Comparison of ENCODE assay signal across 8 cellular contexts in the genomic region with DNA sequence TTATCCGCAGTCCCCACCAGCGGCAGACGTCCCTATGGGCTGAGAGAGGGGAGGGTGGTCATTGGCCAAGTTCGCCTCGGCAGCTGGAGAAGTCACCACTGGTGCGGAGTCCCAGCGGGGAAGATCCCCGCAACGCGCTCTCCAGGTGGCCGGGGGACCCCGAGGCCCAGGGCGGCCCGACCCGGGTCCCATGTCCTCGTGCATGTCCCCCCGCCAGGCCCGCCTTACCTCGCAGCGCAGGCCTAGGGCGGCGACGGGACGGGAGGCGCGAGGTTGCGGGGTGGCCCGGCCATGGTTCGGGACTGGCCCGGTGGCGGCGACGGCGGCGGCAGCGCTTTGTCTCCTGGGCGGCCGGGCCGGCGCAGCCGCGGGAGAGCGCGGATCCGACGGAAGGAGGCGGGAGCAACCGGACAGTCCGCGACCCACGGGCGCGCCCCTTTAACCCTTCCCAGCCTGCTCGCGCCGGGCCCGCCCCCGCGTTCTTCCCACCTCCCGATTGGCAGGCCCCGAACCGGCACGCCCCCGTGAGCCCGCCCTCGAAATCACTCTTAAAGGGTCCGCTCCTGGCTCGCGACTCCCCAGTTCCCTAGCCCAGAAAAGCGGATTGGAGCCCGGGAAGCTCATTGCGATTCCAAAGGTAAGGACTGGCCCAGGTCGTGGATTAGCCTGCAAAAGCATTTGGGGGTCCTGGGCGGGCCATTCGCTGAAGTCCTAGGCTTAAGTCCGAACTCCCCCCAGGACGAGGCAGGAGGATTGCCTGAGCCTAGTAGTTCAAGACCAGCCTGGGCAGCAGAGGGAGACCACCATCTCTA. TPM values are rescaled to one million over a fixed set of nuclear protein-coding genes. Genes with fewer than 3 reads are reported as not detected.
DNase-seq lines count a peak whose midpoint lies in the region; ATAC-seq and TF ChIP-seq lines count a peak whose summit lies in the region.

Gene PHETA1 (minus strand): TSS at position 412 of the 812 bp plus-strand sequence. CDS start 5,668 bp downstream, outside the sequence.

- peaks cover 10% of the 10 kb centered on the region for H4K20me1 ChIP-seq in smooth muscle cell (ENCODE audit: low read depth)

- no peak for TF ChIP-seq CTCF in activated B cell treated with CpG ODN at 0.5 μM for 24 hours (IDR thresholded peaks at IDR 0.05)
- no peak for TF ChIP-seq CTCF in smooth muscle cell (IDR thresholded peaks at IDR 0.05; ENCODE audit: borderline replicate concordance, insufficient read depth, poor library complexity, severe bottlenecking)

- H3F3A ChIP-seq in smooth muscle cell (ENCODE audit: low read depth): no peaks in the 10 kb centered on the region

- no peaks in the 10 kb centered on the region for H3K27me3 Mint-ChIP-seq in activated B cell treated with CpG ODN at 0.5 μM for 24 hours

- H3K9me3 ChIP-seq in smooth muscle cell (replicated peaks; ENCODE audit: low read depth): no peaks in the 10 kb centered on the region

- H3K4me3 Mint-ChIP-seq in activated B cell treated with CpG ODN at 0.5 μM for 24 hours: peak within 1 kb of the TSS; percentile 85

- H3K4me1 ChIP-seq in smooth muscle cell (ENCODE audit: low read depth): peaks cover 13% of the 10 kb centered on the region

- peak within 1 kb of the TSS; percentile 80 for H3K9ac ChIP-seq in smooth muscle cell (ENCODE audit: low read depth)

- H3K4me3 ChIP-seq in smooth muscle cell: peak within 1 kb of the TSS; percentile 97

- DNase-seq in 8988T: peak; percentile 93
- peak; percentile 70 for DNase-seq in NCI-H2171 treated with DMSO at 0.1 percent for 48 hours (lab: John Stamatoyannopoulos, UW)
- DNase-seq in activated B cell treated with CpG ODN at 0.5 μM for 24 hours: peak; percentile 80
- peak in 60 of 61 donors; percentile 27 to 93 (median 83) for DNase-seq in caudate nucleus (lab: John Stamatoyannopoulos, UW)
- peak; percentile 84 for DNase-seq in inferior parietal cortex (ENCODE audit: extremely low spot score)
- peak; percentile 80 for DNase-seq in smooth muscle cell (lab: John Stamatoyannopoulos, UW; ENCODE audit: unreplicated experiment)

- no peak within 1 kb of the TSS for H3K27ac ChIP-seq in caudate nucleus (ENCODE audit: low read depth, low read length)
- H3K27ac ChIP-seq in smooth muscle cell (ENCODE audit: low read depth): no peak within 1 kb of the TSS

- no peaks in the 10 kb centered on the region for H3K27me3 ChIP-seq in smooth muscle cell (ENCODE audit: low read depth)

- H3K27ac Mint-ChIP-seq in activated B cell treated with CpG ODN at 0.5 μM for 24 hours: no peak within 1 kb of the TSS

- peaks cover 15% of the 10 kb centered on the region for H3K36me3 Mint-ChIP-seq in activated B cell treated with CpG ODN at 0.5 μM for 24 hours (ENCODE audit: low read depth)

- peaks cover 35% of the 10 kb centered on the region for H3K4me1 Mint-ChIP-seq in activated B cell treated with CpG ODN at 0.5 μM for 24 hours

- peaks cover 3% of the 10 kb centered on the region for H3K79me2 ChIP-seq in smooth muscle cell (ENCODE audit: low read depth)

- no peaks in the 10 kb centered on the region for H3K36me3 ChIP-seq in smooth muscle cell (ENCODE audit: low read depth)

- 1% methylated on average over 40 of the region's 77 CpGs for WGBS in smooth muscle cell (ENCODE audit: low lambda C conversion rate)

- H3K9me3 Mint-ChIP-seq in activated B cell treated with CpG ODN at 0.5 μM for 24 hours: no peaks in the 10 kb centered on the region

- intact Hi-C loops in activated B cell treated with CpG ODN at 0.5 μM for 24 hours (cut with micrococcal nuclease): loop anchor here (1.0 to 5.0 kb wide), 3 partner anchors 14 to 37 kb away; partner anchors contain the start of gene SH2B3

- H2AFZ ChIP-seq in smooth muscle cell (ENCODE audit: low read depth): peak within 1 kb of the TSS; percentile 93

- peak within 1 kb of the TSS; percentile 96 for H3K4me2 ChIP-seq in smooth muscle cell

- peak; percentile 92 for ATAC-seq in GM18520 (IDR thresholded peaks at IDR 0.05; ENCODE audit: unreplicated experiment)
- ATAC-seq in HG03064 (IDR thresholded peaks at IDR 0.05; ENCODE audit: low read depth, unreplicated experiment): peak; percentile 92
- ATAC-seq in activated B cell treated with CpG ODN at 0.5 μM for 24 hours (ENCODE audit: low read depth): peak; percentile 96

- CTCF ChIA-PET in activated B cell treated with CpG ODN at 0.5 μM for 24 hours (lab: Charles Lee): interaction anchor here (0.9 to 2.8 kb wide), 4 partner anchors 13 to 83 kb away, joined by 3 to 12 read pairs (median 4); no protein-coding TSS in a partner anchor

- POLR2A ChIA-PET in activated B cell treated with CpG ODN at 0.5 μM for 24 hours (lab: Charles Lee): interaction anchor here (1.0 to 1.6 kb wide), 3 partner anchors 9 to 13 kb away, joined by 3 to 4 read pairs (median 3); no protein-coding TSS in a partner anchor

RNA-seq across cellular contexts. Expression of gene PHETA1, which starts in this region (rescaled TPM):
- total RNA-seq in activated B cell treated with CpG ODN at 0.5 μM for 24 hours (1.6 and 2.0 TPM in 2 replicates), smooth muscle cell (2.9 and 6.3 TPM in 2 replicates)
- polyA plus RNA-seq in smooth muscle cell: 9.3 and 13.6 TPM in 2 replicates
